ENCODE assay signal across 7 cellular contexts in genomic region chr2:232315049-232315922, GRCh38.
DNase-seq lines count a peak whose midpoint lies in the region; ATAC-seq and TF ChIP-seq lines count a peak whose summit lies in the region.

No MANE protein-coding gene starts in this region.

- peak overlapping the region; percentile 65 for H3K4me3 Mint-ChIP-seq in central memory CD8-positive, alpha-beta T cell
- peak overlapping the region; percentile 67 for H3K4me3 Mint-ChIP-seq in stimulated activated effector memory CD8-positive, alpha-beta T cell treated with anti-CD3 and anti-CD28 coated beads, Interleukin-12 subunit alpha, Interleukin-12 subunit beta, amount 100 ng/mL, for 72 hours

- no peak overlapping the region for H3K4me3 ChIP-seq in mucosa of descending colon

- TF ChIP-seq CTCF in VCaP (conservative IDR thresholded peaks at IDR 0.05) (no peak), mucosa of descending colon (IDR thresholded peaks at IDR 0.05) (no peak)

- peak overlapping the region; percentile 94 for H3K27ac Mint-ChIP-seq in central memory CD8-positive, alpha-beta T cell (ENCODE audit: low read depth)
- peak overlapping the region; percentile 97 for H3K27ac Mint-ChIP-seq in stimulated activated effector memory CD8-positive, alpha-beta T cell treated with anti-CD3 and anti-CD28 coated beads, Interleukin-12 subunit alpha, Interleukin-12 subunit beta, amount 100 ng/mL, for 72 hours

- ATAC-seq in HG03432 (IDR thresholded peaks at IDR 0.05; ENCODE audit: unreplicated experiment) (peak; percentile 92), mucosa of descending colon (peak; percentile 63)
- peak; percentile 93 for ATAC-seq in central memory CD8-positive, alpha-beta T cell (replicated peaks; ENCODE audit: extremely low read depth, poor library complexity, severe bottlenecking)
- peak; percentile 97 for ATAC-seq in stimulated activated effector memory CD8-positive, alpha-beta T cell treated with anti-CD3 and anti-CD28 coated beads, Interleukin-12 subunit alpha, Interleukin-12 subunit beta, amount 100 ng/mL, for 72 hours

- no peaks in the 10 kb centered on the region for H3K36me3 ChIP-seq in mucosa of descending colon (ENCODE audit: low read depth)

- intact Hi-C loops in mucosa of descending colon (cut with DNase I, micrococcal nuclease) = no loop called here

- H3K27me3 Mint-ChIP-seq in central memory CD8-positive, alpha-beta T cell = no peaks in the 10 kb centered on the region

- H3K4me1 ChIP-seq in mucosa of descending colon (ENCODE audit: low read depth) = peaks cover 12% of the 10 kb centered on the region

- H3K9me3 ChIP-seq in mucosa of descending colon = peaks cover 6% of the 10 kb centered on the region

- peaks cover 70% of the 10 kb centered on the region for H3K4me1 Mint-ChIP-seq in central memory CD8-positive, alpha-beta T cell
- peaks cover 55% of the 10 kb centered on the region for H3K4me1 Mint-ChIP-seq in stimulated activated effector memory CD8-positive, alpha-beta T cell treated with anti-CD3 and anti-CD28 coated beads, Interleukin-12 subunit alpha, Interleukin-12 subunit beta, amount 100 ng/mL, for 72 hours

- H3K36me3 Mint-ChIP-seq in central memory CD8-positive, alpha-beta T cell (ENCODE audit: insufficient read depth) = peaks cover 8% of the 10 kb centered on the region
- no peaks in the 10 kb centered on the region for H3K36me3 Mint-ChIP-seq in stimulated activated effector memory CD8-positive, alpha-beta T cell treated with anti-CD3 and anti-CD28 coated beads, Interleukin-12 subunit alpha, Interleukin-12 subunit beta, amount 100 ng/mL, for 72 hours

- DNase-seq in GM19240 (ENCODE audit: insufficient read length, low spot score) (peak; percentile 44), mucosa of descending colon (peak in 2 of 3 donors; percentile 46 to 73), D341Med (ENCODE audit: low spot score) (no peak)
- peak; percentile 50 to 72 for DNase-seq in central memory CD8-positive, alpha-beta T cell (ENCODE audit: low spot score in 2 of 2)
- DNase-seq in stimulated activated effector memory CD8-positive, alpha-beta T cell treated with anti-CD3 and anti-CD28 coated beads, Interleukin-12 subunit alpha, Interleukin-12 subunit beta, amount 100 ng/mL, for 72 hours (ENCODE audit: low spot score in 2 of 2) = peak; percentile 49 to 83

- H3K27ac ChIP-seq in VCaP = peak overlapping the region; percentile 66

- H3K9me3 Mint-ChIP-seq in central memory CD8-positive, alpha-beta T cell = no peaks in the 10 kb centered on the region
- H3K9me3 Mint-ChIP-seq in stimulated activated effector memory CD8-positive, alpha-beta T cell treated with anti-CD3 and anti-CD28 coated beads, Interleukin-12 subunit alpha, Interleukin-12 subunit beta, amount 100 ng/mL, for 72 hours = no peaks in the 10 kb centered on the region
